1 cellular context compared by ENCODE assay signal in the genomic region with DNA sequence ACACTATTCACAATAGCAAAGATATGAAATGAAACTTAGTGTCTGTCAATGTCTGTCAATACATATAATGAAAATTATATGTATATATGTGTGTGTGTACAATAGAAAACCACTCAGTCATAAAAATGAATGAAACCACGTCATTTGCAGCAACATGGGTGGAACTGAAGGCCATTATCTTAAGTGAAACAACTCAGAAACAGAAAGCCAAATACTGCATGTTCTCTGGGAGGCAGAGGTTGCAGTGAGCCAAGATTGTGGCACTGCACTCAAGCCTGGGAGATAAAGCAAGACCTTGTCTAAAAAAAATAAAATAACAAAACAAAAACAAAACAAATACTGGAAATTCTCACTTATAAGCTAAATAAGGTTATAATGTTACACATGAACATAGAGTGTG.
TF ChIP-seq lines count a peak whose summit lies in the region.

No MANE protein-coding gene starts in this region.

TF ChIP-seq in HepG2, 621 proteins besides CTCF, POLR2A, EP300 and RAD21 (continued from another document):
- TF ChIP-seq, protein P1, sequence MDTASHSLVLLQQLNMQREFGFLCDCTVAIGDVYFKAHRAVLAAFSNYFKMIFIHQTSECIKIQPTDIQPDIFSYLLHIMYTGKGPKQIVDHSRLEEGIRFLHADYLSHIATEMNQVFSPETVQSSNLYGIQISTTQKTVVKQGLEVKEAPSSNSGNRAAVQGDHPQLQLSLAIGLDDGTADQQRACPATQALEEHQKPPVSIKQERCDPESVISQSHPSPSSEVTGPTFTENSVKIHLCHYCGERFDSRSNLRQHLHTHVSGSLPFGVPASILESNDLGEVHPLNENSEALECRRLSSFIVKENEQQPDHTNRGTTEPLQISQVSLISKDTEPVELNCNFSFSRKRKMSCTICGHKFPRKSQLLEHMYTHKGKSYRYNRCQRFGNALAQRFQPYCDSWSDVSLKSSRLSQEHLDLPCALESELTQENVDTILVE (CRISPR knock-in tag; IDR thresholded peaks at IDR 0.05), result no peak
- TF ChIP-seq JUNB (CRISPR knock-in tag; IDR thresholded peaks at IDR 0.05; ENCODE audit: borderline replicate concordance) (no peak), ONECUT2 (CRISPR knock-in tag; IDR thresholded peaks at IDR 0.05) (no peak), ZNF563 (CRISPR knock-in tag; IDR thresholded peaks at IDR 0.05) (no peak), XRCC5 (optimal IDR thresholded peaks at IDR 0.05; ENCODE audit: low read length) (no peak)
- TF ChIP-seq, protein P2, sequence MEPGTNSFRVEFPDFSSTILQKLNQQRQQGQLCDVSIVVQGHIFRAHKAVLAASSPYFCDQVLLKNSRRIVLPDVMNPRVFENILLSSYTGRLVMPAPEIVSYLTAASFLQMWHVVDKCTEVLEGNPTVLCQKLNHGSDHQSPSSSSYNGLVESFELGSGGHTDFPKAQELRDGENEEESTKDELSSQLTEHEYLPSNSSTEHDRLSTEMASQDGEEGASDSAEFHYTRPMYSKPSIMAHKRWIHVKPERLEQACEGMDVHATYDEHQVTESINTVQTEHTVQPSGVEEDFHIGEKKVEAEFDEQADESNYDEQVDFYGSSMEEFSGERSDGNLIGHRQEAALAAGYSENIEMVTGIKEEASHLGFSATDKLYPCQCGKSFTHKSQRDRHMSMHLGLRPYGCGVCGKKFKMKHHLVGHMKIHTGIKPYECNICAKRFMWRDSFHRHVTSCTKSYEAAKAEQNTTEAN (CRISPR knock-in tag; conservative IDR thresholded peaks at IDR 0.05), result no peak
TF ChIP-seq in HepG2: peak in this region for 0.
